ENCODE assay signal across 1 cellular context in genomic region chr5:131262953-131263541, GRCh38.
TF ChIP-seq lines count a peak whose summit lies in the region.

No MANE protein-coding gene starts in this region.

TF ChIP-seq in HepG2, 621 proteins besides CTCF, POLR2A, EP300 and RAD21 (continued from another document):
- TF ChIP-seq GMEB1 (CRISPR knock-in tag; IDR thresholded peaks at IDR 0.05; ENCODE audit: borderline replicate concordance) (0 out of 2 replicates have a peak, but pooled peaks have one; percentile 11), ZNF362 (CRISPR knock-in tag; IDR thresholded peaks at IDR 0.05; ENCODE audit: borderline replicate concordance) (peak; percentile 59; the same call in 1 of the 2 replicates), ZNF276 (CRISPR knock-in tag; IDR thresholded peaks at IDR 0.05; ENCODE audit: low read depth) (no peak), ZNF430 (CRISPR knock-in tag; IDR thresholded peaks at IDR 0.05) (no peak), HOXA5 (CRISPR knock-in tag; IDR thresholded peaks at IDR 0.05) (0 out of 2 replicates have a peak, but pooled peaks have one; percentile 7), ZNF883 (CRISPR knock-in tag; IDR thresholded peaks at IDR 0.05; ENCODE audit: not compliant biosample characterization) (peak; percentile 4), ATF5 (CRISPR knock-in tag; IDR thresholded peaks at IDR 0.05; ENCODE audit: low read depth) (no peak), KMT2A (CRISPR knock-in tag; IDR thresholded peaks at IDR 0.05) (peak; percentile 23; the same call in 1 of the 2 replicates), ZNF792 (CRISPR knock-in tag; IDR thresholded peaks at IDR 0.05) (no peak), ZNF589 (CRISPR knock-in tag; conservative IDR thresholded peaks at IDR 0.05) (0 out of 2 replicates have a peak, but pooled peaks have one; percentile 30)
